Comparison of ENCODE assay signal across 1 cellular context in genomic region chr5:16169550-16169949, GRCh38.
TF ChIP-seq lines count a peak whose summit lies in the region.

No MANE protein-coding gene starts in this region.

TF ChIP-seq in SK-N-SH treated with all-trans-retinoic acid at 6 μM for 48 hours, 23 proteins besides CTCF, POLR2A, EP300 and RAD21 (continued from another document):
- TF ChIP-seq TSHZ2 (CRISPR knock-in tag; IDR thresholded peaks at IDR 0.05) = peak; percentile 98
- peak; percentile 88 for TF ChIP-seq TCF4 (CRISPR knock-in tag; IDR thresholded peaks at IDR 0.05; ENCODE audit: borderline replicate concordance)
- peak; percentile 85 for TF ChIP-seq SNAI2 (CRISPR knock-in tag; IDR thresholded peaks at IDR 0.05)
- TF ChIP-seq RARB (CRISPR knock-in tag; IDR thresholded peaks at IDR 0.05) = no peak
- peak; percentile 83 for TF ChIP-seq ZFP3 (CRISPR knock-in tag; IDR thresholded peaks at IDR 0.05)
